15 cellular contexts compared by ENCODE assay signal in genomic region chr6:169964440-169965212, GRCh38.
DNase-seq lines count a peak whose midpoint lies in the region; TF ChIP-seq lines count a peak whose summit lies in the region.
"Had no signal": no experiment of that assay in that cellular context is flagged by ENCODE, and none has a peak within 500 bp of the region (broad histone marks: within the 10 kb centered on the region; RNA-seq: fewer than 3 reads in every experiment).

No MANE protein-coding gene starts in this region.

- no peak overlapping the region for H3K4me3 Mint-ChIP-seq in activated CD4-positive, alpha-beta memory T cell treated with anti-CD3 and anti-CD28 coated beads, Interleukin-2, amount 10 ng/mL, durations not matched to agents 7 days and 5 days
- no peak overlapping the region for H3K4me3 Mint-ChIP-seq in activated CD4-positive, alpha-beta memory T cell treated with anti-CD3 and anti-CD28 coated beads for 36 hours
- H3K4me3 Mint-ChIP-seq in endothelial cell (ENCODE audit: unreplicated experiment): peak overlapping the region; percentile 57
- H3K4me3 Mint-ChIP-seq: GM23338 had no signal

- H3K27ac ChIP-seq in spleen: no peak overlapping the region

- H3K36me3 ChIP-seq in spleen: no peaks in the 10 kb centered on the region

- H3K4me1 ChIP-seq in spleen: peaks cover 0 to 32% (median 12%) of the 10 kb centered on the region in 6 donors

- peaks cover 0 to 58% (median 28%) of the 10 kb centered on the region in 7 donors for H3K27me3 ChIP-seq in spleen (replicated peaks in 1 of 7)

- H3K9me3 ChIP-seq in spleen: no peaks in the 10 kb centered on the region

- no peak for TF ChIP-seq CTCF in endothelial cell (IDR thresholded peaks at IDR 0.05; ENCODE audit: unreplicated experiment)
- no peak for TF ChIP-seq CTCF in spleen (IDR thresholded peaks at IDR 0.05 in 8 of 11, conservative IDR thresholded peaks at IDR 0.05 in 3 of 11)

- no peak overlapping the region for H3K27ac Mint-ChIP-seq in activated CD4-positive, alpha-beta memory T cell treated with anti-CD3 and anti-CD28 coated beads, Interleukin-2, amount 10 ng/mL, durations not matched to agents 7 days and 5 days
- no peak overlapping the region for H3K27ac Mint-ChIP-seq in activated CD4-positive, alpha-beta memory T cell treated with anti-CD3 and anti-CD28 coated beads for 36 hours
- no peak overlapping the region for H3K27ac Mint-ChIP-seq in endothelial cell (ENCODE audit: unreplicated experiment)
- H3K27ac Mint-ChIP-seq: GM23338 had no signal

- TF ChIP-seq POLR2A in spleen (IDR thresholded peaks at IDR 0.05): no peak

- intact Hi-C loops in activated CD4-positive, alpha-beta memory T cell treated with anti-CD3 and anti-CD28 coated beads for 36 hours (cut with micrococcal nuclease): no loop called here
- intact Hi-C loops in spleen (cut with DNase I; ENCODE audit: low total_unique reads): no loop called here

- H3K27me3 Mint-ChIP-seq in activated CD4-positive, alpha-beta memory T cell treated with anti-CD3 and anti-CD28 coated beads, Interleukin-2, amount 10 ng/mL, durations not matched to agents 7 days and 5 days: peaks cover 14% of the 10 kb centered on the region
- peaks cover 15% of the 10 kb centered on the region for H3K27me3 Mint-ChIP-seq in activated CD4-positive, alpha-beta memory T cell treated with anti-CD3 and anti-CD28 coated beads for 36 hours
- H3K27me3 Mint-ChIP-seq in endothelial cell (ENCODE audit: unreplicated experiment): peaks cover 10% of the 10 kb centered on the region

- DNase-seq in activated CD4-positive, alpha-beta memory T cell treated with anti-CD3 and anti-CD28 coated beads, Interleukin-2, amount 10 ng/mL, durations not matched to agents 7 days and 5 days: peak; percentile 7
- no peak for DNase-seq in activated CD4-positive, alpha-beta memory T cell treated with anti-CD3 and anti-CD28 coated beads for 36 hours
- DNase-seq in RPMI7951 (ENCODE audit: low read depth) (peak; percentile 32), endothelial cell (ENCODE audit: low spot score) (no peak), spleen (peak; percentile 64), Kasumi-1 (lab: John Stamatoyannopoulos, UW) (no peak), SIG-M5 treated with dmso at 0.1 percent for 504 hours (lab: John Stamatoyannopoulos, UW; ENCODE audit: unreplicated experiment) (no peak)
- no peak for DNase-seq in stimulated activated naive CD4-positive, alpha-beta T cell treated with Interleukin-2 at 50 U/mL for 16 hours (lab: John Stamatoyannopoulos, UW)
- DNase-seq: C1 segment of cervical spinal cord, DND-41, NCI-H146, NCI-H510A treated with DMSO at 0.1 percent for 48 hours, SHP77 treated with DMSO at 0.1 percent for 48 hours had no signal

- H3K4me1 Mint-ChIP-seq in activated CD4-positive, alpha-beta memory T cell treated with anti-CD3 and anti-CD28 coated beads, Interleukin-2, amount 10 ng/mL, durations not matched to agents 7 days and 5 days: no peaks in the 10 kb centered on the region
- H3K4me1 Mint-ChIP-seq in activated CD4-positive, alpha-beta memory T cell treated with anti-CD3 and anti-CD28 coated beads for 36 hours (ENCODE audit: low read depth): peaks cover 4% of the 10 kb centered on the region
- peaks cover 4% of the 10 kb centered on the region for H3K4me1 Mint-ChIP-seq in endothelial cell (ENCODE audit: unreplicated experiment)

- POLR2A ChIA-PET in activated CD4-positive, alpha-beta memory T cell treated with anti-CD3 and anti-CD28 coated beads, Interleukin-2, amount 10 ng/mL, durations not matched to agents 7 days and 5 days (lab: Charles Lee): no interaction called here
- POLR2A ChIA-PET in activated CD4-positive, alpha-beta memory T cell treated with anti-CD3 and anti-CD28 coated beads for 36 hours (lab: Charles Lee): no interaction called here

- CTCF ChIA-PET in activated CD4-positive, alpha-beta memory T cell treated with anti-CD3 and anti-CD28 coated beads, Interleukin-2, amount 10 ng/mL, durations not matched to agents 7 days and 5 days (lab: Charles Lee): no interaction called here
- CTCF ChIA-PET in activated CD4-positive, alpha-beta memory T cell treated with anti-CD3 and anti-CD28 coated beads for 36 hours (lab: Charles Lee): interaction anchor here (0.9 kb wide), 1 partner anchor 133 kb away, joined by 3 read pairs; no protein-coding TSS in a partner anchor

- no peak overlapping the region for H3K4me3 ChIP-seq in spleen
- H3K4me3 ChIP-seq: GM23338, K562 had no signal

- H3K36me3 Mint-ChIP-seq in activated CD4-positive, alpha-beta memory T cell treated with anti-CD3 and anti-CD28 coated beads, Interleukin-2, amount 10 ng/mL, durations not matched to agents 7 days and 5 days (ENCODE audit: low read depth): no peaks in the 10 kb centered on the region
- no peaks in the 10 kb centered on the region for H3K36me3 Mint-ChIP-seq in activated CD4-positive, alpha-beta memory T cell treated with anti-CD3 and anti-CD28 coated beads for 36 hours
- H3K36me3 Mint-ChIP-seq in endothelial cell (ENCODE audit: low read depth, unreplicated experiment): peaks cover 5% of the 10 kb centered on the region

- 75 to 89% (median 83%) methylated on average over 9 of the region's 9 CpGs for WGBS in spleen, 5 donors

- no peaks in the 10 kb centered on the region for H3K9me3 Mint-ChIP-seq in activated CD4-positive, alpha-beta memory T cell treated with anti-CD3 and anti-CD28 coated beads, Interleukin-2, amount 10 ng/mL, durations not matched to agents 7 days and 5 days
- no peaks in the 10 kb centered on the region for H3K9me3 Mint-ChIP-seq in activated CD4-positive, alpha-beta memory T cell treated with anti-CD3 and anti-CD28 coated beads for 36 hours
- H3K9me3 Mint-ChIP-seq in endothelial cell (ENCODE audit: unreplicated experiment): no peaks in the 10 kb centered on the region

Comparison
In these comparisons a context has a peak if more than half of its experiments do, and no peak if none do; other contexts are left out.
1. DNase-seq: peak in activated CD4-positive, alpha-beta memory T cell treated with anti-CD3 and anti-CD28 coated beads, Interleukin-2, amount 10 ng/mL, durations not matched to agents 7 days and 5 days (single experiment), RPMI7951 (single experiment) and spleen (single experiment); none in activated CD4-positive, alpha-beta memory T cell treated with anti-CD3 and anti-CD28 coated beads for 36 hours (single experiment), endothelial cell (single experiment), stimulated activated naive CD4-positive, alpha-beta T cell treated with Interleukin-2 at 50 U/mL for 16 hours (single experiment), Kasumi-1 (0 of 2) and SIG-M5 treated with dmso at 0.1 percent for 504 hours (single experiment).